ENCODE assay signal across 18 cellular contexts in the genomic region with DNA sequence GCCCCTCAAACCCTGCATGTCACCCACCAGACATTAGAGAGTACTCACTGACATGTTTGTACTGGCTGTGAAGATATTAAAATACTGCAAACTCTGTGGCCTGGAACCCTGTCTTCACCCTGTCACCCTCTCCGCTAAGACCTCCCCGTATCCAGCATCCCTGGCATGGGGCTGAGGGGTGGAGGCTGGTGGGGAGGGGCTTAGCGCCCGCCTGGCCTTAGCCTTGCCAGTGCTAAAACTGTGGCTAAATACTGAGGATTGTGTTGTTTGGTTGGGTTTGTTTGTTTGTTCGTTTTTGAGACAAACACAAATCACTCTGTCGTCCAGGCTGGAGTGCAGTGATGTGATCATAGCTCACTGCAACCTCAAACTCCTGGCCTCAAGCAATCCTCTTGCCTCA. TPM values are rescaled to one million over a fixed set of nuclear protein-coding genes. Genes with fewer than 3 reads are reported as not detected.
DNase-seq lines count a peak whose midpoint lies in the region; ATAC-seq and TF ChIP-seq lines count a peak whose summit lies in the region.
"Had no signal": no experiment of that assay in that cellular context is flagged by ENCODE, and none has a peak within 500 bp of the region (broad histone marks: within the 10 kb centered on the region; RNA-seq: fewer than 3 reads in every experiment).

No MANE protein-coding gene starts in this region.

- RAD21 ChIA-PET in HCT116 (lab: Charles Lee; ENCODE audit: low non-redundant PET in 1 of 2, low total read pairs in 2 of 2, uncharacterized antibody in 2 of 2, unreplicated experiment in 2 of 2), result no interaction called here

- no peak for ATAC-seq in HCT116
- ATAC-seq in natural killer cell, result no peak
- no peak for ATAC-seq in esophagus mucosa
- ATAC-seq in GM18502 (IDR thresholded peaks at IDR 0.05; ENCODE audit: poor library complexity, unreplicated experiment), result no peak

- DNase-seq in CD4-positive, alpha-beta memory T cell, result no peak
- DNase-seq in HCT116 (ENCODE audit: low read depth, low spot score) (no peak), breast epithelium (ENCODE audit: low spot score in 2 of 2) (no peak), natural killer cell (no peak), NCI-H774 (lab: John Stamatoyannopoulos, UW) (no peak), NOMO-1 (lab: John Stamatoyannopoulos, UW; ENCODE audit: unreplicated experiment in 2 of 2) (no peak)
- DNase-seq: activated gamma-delta T cell treated with Interleukin-2 at 50 U/mL for 16 hours; anterior cingulate cortex; Caco-2; cerebellar nuclear complex; HFFc6; left cardiac atrium; NCI-H1417 treated with DMSO at 0.1 percent for 48 hours; NCI-H524 treated with DMSO at 0.1 percent for 48 hours; RPMI8226; stimulated activated CD4-positive, alpha-beta T cell treated with anti-CD3 and anti-CD28 coated beads, Interleukin-4, amount 100 ng/mL, for 24 hours had no signal

- no peak overlapping the region for H3K27ac ChIP-seq in CD4-positive, alpha-beta memory T cell (ENCODE audit: low read depth, low read length)
- no peak overlapping the region for H3K27ac ChIP-seq in HCT116 (ENCODE audit: low read depth, low read length)
- H3K27ac ChIP-seq in breast epithelium, result peak overlapping the region; percentile 80 to 86

- H3K27me3 Mint-ChIP-seq in CD4-positive, alpha-beta memory T cell, result no peaks in the 10 kb centered on the region
- no peaks in the 10 kb centered on the region for H3K27me3 Mint-ChIP-seq in natural killer cell (ENCODE audit: low read depth in 2 of 2)

- H3K27me3 ChIP-seq in CD4-positive, alpha-beta memory T cell (ENCODE audit: insufficient read depth, low read length), result no peaks in the 10 kb centered on the region
- H3K27me3 ChIP-seq in HCT116 (ENCODE audit: insufficient read depth, low read length), result no peaks in the 10 kb centered on the region
- H3K27me3 ChIP-seq in breast epithelium, result no peaks in the 10 kb centered on the region

- peak overlapping the region in 3 of 7 donors; percentile 31 to 80 (median 38) for H3K27ac Mint-ChIP-seq in CD4-positive, alpha-beta memory T cell
- peak overlapping the region; percentile 61 to 71 for H3K27ac Mint-ChIP-seq in natural killer cell

- no peaks in the 10 kb centered on the region for H3K36me3 ChIP-seq in CD4-positive, alpha-beta memory T cell (ENCODE audit: insufficient read depth, low read length)
- H3K36me3 ChIP-seq in HCT116 (ENCODE audit: control insufficient read depth in 1 of 2, insufficient read depth in 2 of 2, low read length in 2 of 2) (no peaks in the 10 kb centered on the region), breast epithelium (no peaks in the 10 kb centered on the region)

- peaks cover 19% of the 10 kb centered on the region; the same call in 1 of the 2 replicates for H3K79me2 ChIP-seq in HCT116 (ENCODE audit: insufficient read depth, low read length)

- H3K4me3 ChIP-seq in CD4-positive, alpha-beta memory T cell (ENCODE audit: low read length in 2 of 2), result no peak overlapping the region
- H3K4me3 ChIP-seq in HCT116 (replicated peaks in 1 of 2; ENCODE audit: low read depth in 1 of 2, low read length in 2 of 2), result no peak overlapping the region
- peak overlapping the region in 1 of 3 donors; percentile 86 for H3K4me3 ChIP-seq in breast epithelium

- POLR2A ChIA-PET in CD4-positive, alpha-beta memory T cell (lab: Charles Lee; ENCODE audit: partially characterized antibody), result interaction anchor here (0.5 to 1.5 kb wide), 2 partner anchors 27 to 34 kb away, joined by 3 read pairs; a partner anchor contains a TSS
- POLR2A ChIA-PET in HCT116 (lab: Charles Lee), result no interaction called here

- no peak overlapping the region for H2AFZ ChIP-seq in HCT116 (ENCODE audit: low read depth, low read length, poor library complexity, severe bottlenecking)

- peak overlapping the region in 6 of 8 donors; percentile 53 to 94 (median 83) for H3K4me3 Mint-ChIP-seq in CD4-positive, alpha-beta memory T cell
- H3K4me3 Mint-ChIP-seq in natural killer cell, result peak overlapping the region; percentile 89

- no peak for TF ChIP-seq RAD21 in HCT116 (IDR thresholded peaks at IDR 0.05; ENCODE audit: low read depth)

- H3K4me1 ChIP-seq in CD4-positive, alpha-beta memory T cell (ENCODE audit: insufficient read depth, low read length), result peaks cover 44% of the 10 kb centered on the region
- H3K4me1 ChIP-seq in HCT116 (ENCODE audit: control insufficient read depth in 1 of 2, insufficient read depth in 2 of 2, low read length in 2 of 2), result peaks cover 18 to 47% of the 10 kb centered on the region in 2 experiments
- H3K4me1 ChIP-seq in breast epithelium, result peaks cover 0 to 4% of the 10 kb centered on the region in 2 donors

- TF ChIP-seq CTCF in HCT116 (IDR thresholded peaks at IDR 0.05 in 2 of 3, conservative IDR thresholded peaks at IDR 0.05 in 1 of 3; ENCODE audit: borderline replicate concordance in 1 of 3, insufficient read depth in 1 of 3, low read depth in 2 of 3, low read length in 2 of 3), result no peak
- no peak for TF ChIP-seq CTCF in breast epithelium (IDR thresholded peaks at IDR 0.05)
- TF ChIP-seq CTCF in natural killer cell (IDR thresholded peaks at IDR 0.05), result no peak

- intact Hi-C loops in CD4-positive, alpha-beta memory T cell (cut with micrococcal nuclease), result loop anchor here (5.0 kb wide), 2 partner anchors 73 to 188 kb away; no protein-coding TSS in a partner anchor
- intact Hi-C loops in HCT116 (cut with micrococcal nuclease) (loop anchor here (5.0 kb wide), 1 partner anchor 143 kb away; no protein-coding TSS in a partner anchor), breast epithelium (cut with DNase I; ENCODE audit: low total_unique reads) (no loop called here), natural killer cell (cut with micrococcal nuclease) (loop anchor here (2.0 to 5.0 kb wide), 3 partner anchors 15 to 383 kb away; no protein-coding TSS in a partner anchor)

- H3K9ac ChIP-seq in HCT116 (ENCODE audit: low read length), result no peak overlapping the region

- CTCF ChIA-PET in CD4-positive, alpha-beta memory T cell (lab: Charles Lee; ENCODE audit: partially characterized antibody), result no interaction called here
- CTCF ChIA-PET in HCT116 (lab: Charles Lee), result no interaction called here

- no peaks in the 10 kb centered on the region for H3K9me3 ChIP-seq in CD4-positive, alpha-beta memory T cell (ENCODE audit: control insufficient read depth in 1 of 2, low read length in 2 of 2)
- H3K9me3 ChIP-seq in HCT116 (ENCODE audit: control insufficient read depth in 1 of 2, insufficient read depth in 1 of 2, low read depth in 1 of 2, low read length in 2 of 2), result no peaks in the 10 kb centered on the region
- H3K9me3 ChIP-seq in breast epithelium, result no peaks in the 10 kb centered on the region
- H3K9me3 ChIP-seq: Caco-2 had no signal

- no TSS peak for BruUV-seq in HCT116 (replicated peaks; lab: Mats Ljungman, UMichigan)

- no peaks in the 10 kb centered on the region for H4K20me1 ChIP-seq in HCT116 (ENCODE audit: insufficient read depth)

- no peak for TF ChIP-seq POLR2A in HCT116 (IDR thresholded peaks at IDR 0.05; ENCODE audit: borderline replicate concordance, extremely low read depth, insufficient read depth, insufficient read length)
- TF ChIP-seq POLR2A in breast epithelium (IDR thresholded peaks at IDR 0.05), result no peak

- no peaks in the 10 kb centered on the region for H3K9me2 ChIP-seq in HCT116 (ENCODE audit: insufficient read depth)

- peak overlapping the region; percentile 27 for H3K4me2 ChIP-seq in HCT116 (ENCODE audit: low read length)

- H3K4me1 Mint-ChIP-seq in CD4-positive, alpha-beta memory T cell, result peaks cover 25 to 45% (median 38%) of the 10 kb centered on the region in 4 donors
- peaks cover 42 to 45% of the 10 kb centered on the region in 2 donors for H3K4me1 Mint-ChIP-seq in natural killer cell

- no peaks in the 10 kb centered on the region for H3K9me3 Mint-ChIP-seq in CD4-positive, alpha-beta memory T cell
- no peaks in the 10 kb centered on the region for H3K9me3 Mint-ChIP-seq in natural killer cell
- H3K9me3 Mint-ChIP-seq: HFFc6 had no signal

- H3K36me3 Mint-ChIP-seq in CD4-positive, alpha-beta memory T cell, result peaks cover 3% of the 10 kb centered on the region in 2 donors
- H3K36me3 Mint-ChIP-seq in natural killer cell, result no peaks in the 10 kb centered on the region

TF ChIP-seq in HCT116, 20 proteins besides CTCF, POLR2A, EP300 and RAD21 (continues in another document):
- TF ChIP-seq, protein P1, sequence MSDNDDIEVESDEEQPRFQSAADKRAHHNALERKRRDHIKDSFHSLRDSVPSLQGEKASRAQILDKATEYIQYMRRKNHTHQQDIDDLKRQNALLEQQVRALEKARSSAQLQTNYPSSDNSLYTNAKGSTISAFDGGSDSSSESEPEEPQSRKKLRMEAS (IDR thresholded peaks at IDR 0.05), result no peak
- TF ChIP-seq, protein P2, sequence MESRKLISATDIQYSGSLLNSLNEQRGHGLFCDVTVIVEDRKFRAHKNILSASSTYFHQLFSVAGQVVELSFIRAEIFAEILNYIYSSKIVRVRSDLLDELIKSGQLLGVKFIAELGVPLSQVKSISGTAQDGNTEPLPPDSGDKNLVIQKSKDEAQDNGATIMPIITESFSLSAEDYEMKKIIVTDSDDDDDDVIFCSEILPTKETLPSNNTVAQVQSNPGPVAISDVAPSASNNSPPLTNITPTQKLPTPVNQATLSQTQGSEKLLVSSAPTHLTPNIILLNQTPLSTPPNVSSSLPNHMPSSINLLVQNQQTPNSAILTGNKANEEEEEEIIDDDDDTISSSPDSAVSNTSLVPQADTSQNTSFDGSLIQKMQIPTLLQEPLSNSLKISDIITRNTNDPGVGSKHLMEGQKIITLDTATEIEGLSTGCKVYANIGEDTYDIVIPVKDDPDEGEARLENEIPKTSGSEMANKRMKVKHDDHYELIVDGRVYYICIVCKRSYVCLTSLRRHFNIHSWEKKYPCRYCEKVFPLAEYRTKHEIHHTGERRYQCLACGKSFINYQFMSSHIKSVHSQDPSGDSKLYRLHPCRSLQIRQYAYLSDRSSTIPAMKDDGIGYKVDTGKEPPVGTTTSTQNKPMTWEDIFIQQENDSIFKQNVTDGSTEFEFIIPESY (IDR thresholded peaks at IDR 0.05; ENCODE audit: extremely low read depth, insufficient replicate concordance, low read length), result no peak

RNA-seq across cellular contexts. Expression of a gene that starts 1.8 kb away (rescaled TPM):
- 10 to 100 TPM; 13.3 to 14.0 TPM for total RNA-seq in CD4-positive, alpha-beta memory T cell
- 10 to 100 TPM; 10.9 to 19.7 TPM for polyA plus RNA-seq in CD4-positive, alpha-beta memory T cell
- total RNA-seq in HCT116 (2021; ENCODE audit: unreplicated experiment) (20.0 TPM), breast epithelium (10 to 100 TPM in 2 of 3 donors, 1 to 10 TPM in 1; 6.4 to 22.2 (median 14.7) TPM), natural killer cell (10 to 100 TPM; 34.7 to 55.0 (median 46.9) TPM), esophagus mucosa (4.7 TPM)
- 10.3 and 11.3 TPM in 2 replicates for polyA plus RNA-seq in HCT116 (2012)

RNA-seq across cellular contexts. Expression of a gene that starts 27.9 kb away (rescaled TPM):
- 100 to 1,000 TPM; 212 to 225 TPM for total RNA-seq in CD4-positive, alpha-beta memory T cell
- polyA plus RNA-seq in CD4-positive, alpha-beta memory T cell, result 100 to 1,000 TPM; 443 to 681 TPM
- total RNA-seq in HCT116 (2021; ENCODE audit: unreplicated experiment) (563 TPM), breast epithelium (100 to 1,000 TPM; 357 to 408 (median 391) TPM), natural killer cell (100 to 1,000 TPM; 209 to 218 (median 218) TPM), esophagus mucosa (466 TPM)
- 437 and 495 TPM in 2 replicates for polyA plus RNA-seq in HCT116 (2012)

RNA-seq across cellular contexts. Expression of a gene that starts 34.0 kb away (rescaled TPM):
- 10 to 100 TPM; 23.2 to 23.3 TPM for total RNA-seq in CD4-positive, alpha-beta memory T cell
- 10 to 100 TPM; 39.6 to 82.6 TPM for polyA plus RNA-seq in CD4-positive, alpha-beta memory T cell
- total RNA-seq in HCT116 (2021; ENCODE audit: unreplicated experiment) (46.2 TPM), breast epithelium (10 to 100 TPM; 44.9 to 62.6 (median 52.6) TPM), natural killer cell (10 to 100 TPM; 15.2 to 20.8 (median 16.3) TPM), esophagus mucosa (18.4 TPM)
- polyA plus RNA-seq in HCT116 (2012), result 23.8 and 39.9 TPM in 2 replicates

Comparison
In these comparisons a context has a peak if more than half of its experiments do, and no peak if none do; other contexts are left out.
1. H3K27ac ChIP-seq: peak in breast epithelium (2 of 2); none in CD4-positive, alpha-beta memory T cell (single experiment) and HCT116 (single experiment).